Comparison of ENCODE assay signal across 10 cellular contexts in genomic region chr5:179914032-179914755, GRCh38. TPM values are rescaled to one million over a fixed set of nuclear protein-coding genes. Genes with fewer than 3 reads are reported as not detected.
DNase-seq lines count a peak whose midpoint lies in the region; ATAC-seq and TF ChIP-seq lines count a peak whose summit lies in the region.
"Had no signal": no experiment of that assay in that cellular context is flagged by ENCODE, and none has a peak within 500 bp of the region (broad histone marks: within the 10 kb centered on the region; RNA-seq: fewer than 3 reads in every experiment).

No MANE protein-coding gene starts in this region.

- no peak overlapping the region for H3K4me2 ChIP-seq in SK-N-SH

- intact Hi-C loops in dorsolateral prefrontal cortex (cut with DNase I), result no loop called here
- intact Hi-C loops in thyroid gland (cut with DNase I), result no loop called here

- H3K9me2 ChIP-seq in SK-N-SH, result no peaks in the 10 kb centered on the region

- TF ChIP-seq EP300 in SK-N-SH (IDR thresholded peaks at IDR 0.05; ENCODE audit: borderline replicate concordance in 1 of 2, low read depth in 1 of 2, low read length in 1 of 2), result no peak

- CTCF ChIA-PET in SK-N-SH (lab: Yijun Ruan, JAX), result interaction anchor here (1.2 kb wide), 1 partner anchor 9 kb away, joined by 3 read pairs; no protein-coding TSS in a partner anchor

- TF ChIP-seq RAD21 in SK-N-SH (IDR thresholded peaks at IDR 0.05; ENCODE audit: low read length), result no peak

- DNase-seq in SK-N-SH (no peak), NOMO-1 treated with DMSO at 0.1 percent for 48 hours (lab: John Stamatoyannopoulos, UW; ENCODE audit: unreplicated experiment) (peak; percentile 97), fibroblast of pulmonary artery (ENCODE audit: low read depth) (peak; percentile 9), dorsolateral prefrontal cortex (no peak), thyroid gland (no peak)
- DNase-seq: BE2C, naive B cell had no signal

- WGBS in SK-N-SH (ENCODE audit: low lambda C conversion rate), result 66% methylated on average over 6 of the region's 8 CpGs
- whole genome bisulfite sequencing in thyroid gland, 2 donors, result 69 to 71% methylated on average over 8 of the region's 8 CpGs

- H3K4me3 ChIP-seq in SK-N-SH (ENCODE audit: low read depth in 2 of 2, low read length in 1 of 2), result no peak overlapping the region
- H3K4me3 ChIP-seq in fibroblast of pulmonary artery (replicated peaks; ENCODE audit: low read depth, low read length), result no peak overlapping the region
- H3K4me3 ChIP-seq in skin epidermis, result no peak overlapping the region
- H3K4me3 ChIP-seq in dorsolateral prefrontal cortex, result no peak overlapping the region
- H3K4me3 ChIP-seq in thyroid gland (replicated peaks in 1 of 3), result no peak overlapping the region

- H3K9me3 ChIP-seq in SK-N-SH, result no peaks in the 10 kb centered on the region
- no peaks in the 10 kb centered on the region for H3K9me3 ChIP-seq in thyroid gland
- H3K9me3 ChIP-seq: BE2C had no signal

- TF ChIP-seq POLR2A in thyroid gland (IDR thresholded peaks at IDR 0.05), result no peak

- H2AFZ ChIP-seq in SK-N-SH (ENCODE audit: low read depth), result no peak overlapping the region

- ATAC-seq in SK-N-SH treated with all-trans-retinoic acid at 6 μM for 48 hours (peak; percentile 22; the same call in 1 of the 3 replicates), GM21515 (IDR thresholded peaks at IDR 0.05; ENCODE audit: unreplicated experiment) (no peak)

- no peak overlapping the region for H3K9ac ChIP-seq in SK-N-SH

- H3K4me1 ChIP-seq in SK-N-SH (ENCODE audit: control insufficient read depth in 1 of 2, insufficient read depth in 2 of 2, low read depth in 1 of 2, low read length in 1 of 2) (no peaks in the 10 kb centered on the region), thyroid gland (no peaks in the 10 kb centered on the region)
- H3K4me1 ChIP-seq: BE2C had no signal

- no peaks in the 10 kb centered on the region for H3K27me3 ChIP-seq in SK-N-SH (ENCODE audit: insufficient read depth)
- H3K27me3 ChIP-seq in dorsolateral prefrontal cortex, result no peaks in the 10 kb centered on the region
- H3K27me3 ChIP-seq in thyroid gland, result no peaks in the 10 kb centered on the region
- H3K27me3 ChIP-seq: BE2C had no signal

- POLR2A ChIA-PET in SK-N-SH (lab: Yijun Ruan, JAX), result no interaction called here

- H3K27ac ChIP-seq in SK-N-SH (ENCODE audit: low read depth in 2 of 2, low read length in 1 of 2), result no peak overlapping the region
- H3K27ac ChIP-seq in skin epidermis, result peak overlapping the region in 15 of 21 experiments; percentile 16 to 74 (median 58)
- H3K27ac ChIP-seq in dorsolateral prefrontal cortex, result no peak overlapping the region
- no peak overlapping the region for H3K27ac ChIP-seq in thyroid gland

- H3K79me2 ChIP-seq in SK-N-SH (ENCODE audit: insufficient read depth), result no peaks in the 10 kb centered on the region

- H3K36me3 ChIP-seq in SK-N-SH (replicated peaks in 1 of 2; ENCODE audit: control insufficient read depth in 1 of 2, insufficient read depth in 2 of 2, low read length in 1 of 2) (no peaks in the 10 kb centered on the region), thyroid gland (no peaks in the 10 kb centered on the region)
- H3K36me3 ChIP-seq: BE2C had no signal

- TF ChIP-seq CTCF in SK-N-SH (IDR thresholded peaks at IDR 0.05), result no peak
- no peak for TF ChIP-seq CTCF in fibroblast of pulmonary artery (IDR thresholded peaks at IDR 0.05; ENCODE audit: low read length, missing control alignments)
- TF ChIP-seq CTCF in dorsolateral prefrontal cortex (IDR thresholded peaks at IDR 0.05 in 54 of 56, conservative IDR thresholded peaks at IDR 0.05 in 2 of 56; ENCODE audit: low read depth in 1 of 56, partially characterized antibody in 56 of 56), result no peak
- no peak for TF ChIP-seq CTCF in thyroid gland (IDR thresholded peaks at IDR 0.05)

- no peaks in the 10 kb centered on the region for H3F3A ChIP-seq in SK-N-SH (replicated peaks; ENCODE audit: insufficient read depth)

- no peaks in the 10 kb centered on the region for H4K20me1 ChIP-seq in SK-N-SH (ENCODE audit: insufficient read depth)

TF ChIP-seq in SK-N-SH treated with all-trans-retinoic acid at 6 μM for 48 hours, 23 proteins besides CTCF, POLR2A, EP300 and RAD21:
- TF ChIP-seq OSR1 (CRISPR knock-in tag; IDR thresholded peaks at IDR 0.05) (no peak), GLIS3 (CRISPR knock-in tag; IDR thresholded peaks at IDR 0.05) (no peak), TCF4 (CRISPR knock-in tag; IDR thresholded peaks at IDR 0.05; ENCODE audit: borderline replicate concordance) (no peak), TSHZ2 (CRISPR knock-in tag; IDR thresholded peaks at IDR 0.05) (no peak), ZNF8 (CRISPR knock-in tag; IDR thresholded peaks at IDR 0.05) (no peak), ARNTL (CRISPR knock-in tag; IDR thresholded peaks at IDR 0.05; ENCODE audit: borderline replicate concordance, low read depth) (no peak), ZC3H10 (CRISPR knock-in tag; IDR thresholded peaks at IDR 0.05) (no peak), ISL1 (CRISPR knock-in tag; IDR thresholded peaks at IDR 0.05) (no peak)

TF ChIP-seq in SK-N-SH, 30 proteins besides CTCF, POLR2A, EP300 and RAD21:
- TF ChIP-seq TEAD4 (IDR thresholded peaks at IDR 0.05; ENCODE audit: borderline replicate concordance, insufficient read depth) (no peak), TAF1 (IDR thresholded peaks at IDR 0.05; ENCODE audit: borderline replicate concordance, low read depth, low read length) (no peak), ELF1 (IDR thresholded peaks at IDR 0.05) (no peak), SMC3 (IDR thresholded peaks at IDR 0.05; ENCODE audit: low read depth, low read length) (no peak), USF1 (IDR thresholded peaks at IDR 0.05; ENCODE audit: borderline replicate concordance, low read depth) (no peak), JUND (IDR thresholded peaks at IDR 0.05) (no peak), GATA2 (CRISPR knock-in tag; IDR thresholded peaks at IDR 0.05) (no peak), EZH2phosphoT487 (IDR thresholded peaks at IDR 0.05; ENCODE audit: borderline replicate concordance, low read depth) (no peak), GABPA (IDR thresholded peaks at IDR 0.05; ENCODE audit: low read depth) (no peak), MEF2A (IDR thresholded peaks at IDR 0.05; ENCODE audit: borderline replicate concordance, low read depth) (no peak), RFX5 (IDR thresholded peaks at IDR 0.05; ENCODE audit: low read length) (no peak)

RNA-seq across cellular contexts. Expression of gene TBC1D9B, which starts 6.5 kb away (rescaled TPM):
- polyA plus RNA-seq in SK-N-SH (2012; rRNA removed), result 75.6 and 76.1 TPM in 2 replicates
- polyA plus RNA-seq in SK-N-SH (2012; cell fraction: cytosol; rRNA removed), result 34.7 and 51.3 TPM in 2 replicates
- 214 and 216 TPM in 2 replicates for polyA plus RNA-seq in SK-N-SH (2012; cell fraction: nucleus; rRNA removed)
- total RNA-seq in dorsolateral prefrontal cortex (100 to 1,000 TPM; 127 to 231 (median 166) TPM), thyroid gland (100 to 1,000 TPM in 1 of 4 donors, 10 to 100 TPM in 3; 75.5 to 115 (median 94.3) TPM)

RNA-seq across cellular contexts. Expression of gene MRNIP, which starts 55.6 kb away (rescaled TPM):
- 32.8 and 34.9 TPM in 2 replicates for polyA plus RNA-seq in SK-N-SH (2012; rRNA removed)
- polyA plus RNA-seq in SK-N-SH (2012; cell fraction: cytosol; rRNA removed), result 12.4 and 13.7 TPM in 2 replicates
- polyA plus RNA-seq in SK-N-SH (2012; cell fraction: nucleus; rRNA removed), result 283 and 329 TPM in 2 replicates
- total RNA-seq in dorsolateral prefrontal cortex (100 to 1,000 TPM in 5 of 120 experiments, 10 to 100 TPM in 115; 44.7 to 119 (median 74.4) TPM), thyroid gland (10 to 100 TPM; 37.1 to 68.2 (median 52.1) TPM)

Comparison
In these comparisons a context has a peak if more than half of its experiments do, and no peak if none do; other contexts are left out.
1. DNase-seq: peak in NOMO-1 treated with DMSO at 0.1 percent for 48 hours (single experiment) and fibroblast of pulmonary artery (single experiment); none in SK-N-SH (single experiment), dorsolateral prefrontal cortex (0 of 10) and thyroid gland (0 of 2).
2. H3K27ac ChIP-seq: peak in skin epidermis (15 of 21); none in SK-N-SH (0 of 2), dorsolateral prefrontal cortex (0 of 59) and thyroid gland (0 of 3).